In the genomic region with DNA sequence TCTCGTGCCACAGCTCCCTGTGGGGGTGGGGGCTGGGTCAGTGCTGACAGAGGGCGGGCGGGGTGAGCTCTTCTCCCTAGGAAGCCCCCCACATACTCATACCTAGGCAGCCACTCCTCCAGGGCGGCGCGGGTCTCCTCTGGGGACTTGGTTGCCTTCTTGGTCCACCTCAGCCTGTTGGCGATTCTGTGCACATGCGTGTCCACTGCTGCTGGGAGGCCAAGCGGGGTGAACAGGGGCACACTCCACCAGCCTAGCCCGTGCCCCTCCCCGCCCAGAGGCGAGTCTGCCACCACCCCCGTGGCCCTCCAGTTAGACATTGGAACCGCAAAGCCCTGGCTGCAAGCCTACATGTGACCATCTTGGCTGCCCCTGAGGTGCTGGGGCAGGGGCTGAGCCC, we compare ENCODE assay signal across 13 cellular contexts. TPM values are rescaled to one million over a fixed set of nuclear protein-coding genes. Genes with fewer than 3 reads are reported as not detected.
A peak's percentile ranks its signal among the peaks of the same experiment; 100 is the strongest.
DNase-seq lines count a peak whose midpoint lies in the region; ATAC-seq and TF ChIP-seq lines count a peak whose summit lies in the region.
"Had no signal": no experiment of that assay in that cellular context is flagged by ENCODE, and none has a peak within 500 bp of the region (broad histone marks: within the 10 kb centered on the region; RNA-seq: fewer than 3 reads in every experiment).

No MANE protein-coding gene starts in this region.

- H3K4me3 ChIP-seq in gastroesophageal sphincter (no peak overlapping the region), skeletal muscle tissue (ENCODE audit: low read length in 3 of 3) (peak overlapping the region in 1 of 3 donors; percentile 22)

- TF ChIP-seq EP300 in gastroesophageal sphincter (IDR thresholded peaks at IDR 0.05): no peak

- no peak for TF ChIP-seq CTCF in gastroesophageal sphincter (IDR thresholded peaks at IDR 0.05)

- H3K27ac ChIP-seq in gastroesophageal sphincter (peak overlapping the region in 3 of 4 donors; percentile 90 to 92 (median 92)), skeletal muscle tissue (ENCODE audit: low read depth, low read length) (peak overlapping the region; percentile 68)

- ATAC-seq in gastroesophageal sphincter (no peak), HG03342 (IDR thresholded peaks at IDR 0.05; ENCODE audit: unreplicated experiment) (no peak)

- 82% methylated on average over 4 of the region's 14 CpGs; no CpG with 5 or more reads in 1 of the 2 donors for WGBS in gastroesophageal sphincter (ENCODE audit: low coverage in 1 of 2), 2 donors

- H3K4me1 ChIP-seq in gastroesophageal sphincter (peaks cover 0 to 93% (median 71%) of the 10 kb centered on the region in 3 donors), skeletal muscle tissue (ENCODE audit: control insufficient read depth in 3 of 3, insufficient read depth in 3 of 3, low read length in 3 of 3) (peaks cover 45 to 81% (median 74%) of the 10 kb centered on the region in 3 donors)

- no peaks in the 10 kb centered on the region for H3K4me1 Mint-ChIP-seq in activated T-cell treated with anti-CD3 and anti-CD28 coated beads, Interleukin-2, amount 50 U/mL, for 24 hours (ENCODE audit: low read depth)
- H3K4me1 Mint-ChIP-seq: activated naive CD8-positive, alpha-beta T cell treated with anti-CD3 and anti-CD28 coated beads for 36 hours had no signal

- H3K27me3 ChIP-seq in gastroesophageal sphincter (no peaks in the 10 kb centered on the region), skeletal muscle tissue (ENCODE audit: control insufficient read depth in 3 of 3, insufficient read depth in 3 of 3, low read length in 3 of 3) (no peaks in the 10 kb centered on the region)

- TF ChIP-seq POLR2A in gastroesophageal sphincter (IDR thresholded peaks at IDR 0.05): no peak

- peaks cover 0 to 44% of the 10 kb centered on the region in 2 donors for H3K36me3 ChIP-seq in gastroesophageal sphincter
- peaks cover 0 to 13% (median 5%) of the 10 kb centered on the region in 3 donors for H3K36me3 ChIP-seq in skeletal muscle tissue (ENCODE audit: control insufficient read depth in 3 of 3, insufficient read depth in 3 of 3, low read length in 3 of 3)

- H3K9me3 ChIP-seq in gastroesophageal sphincter: no peaks in the 10 kb centered on the region
- H3K9me3 ChIP-seq in skeletal muscle tissue (ENCODE audit: control insufficient read depth in 3 of 3, low read length in 3 of 3): no peaks in the 10 kb centered on the region

- peak overlapping the region in 2 of 3 donors; percentile 32 to 66 for H3K9ac ChIP-seq in skeletal muscle tissue (ENCODE audit: low read depth in 1 of 3, low read length in 3 of 3)

- no peak overlapping the region for H3K27ac Mint-ChIP-seq in activated T-cell treated with anti-CD3 and anti-CD28 coated beads, Interleukin-2, amount 50 U/mL, for 24 hours
- H3K27ac Mint-ChIP-seq: activated naive CD8-positive, alpha-beta T cell treated with anti-CD3 and anti-CD28 coated beads for 36 hours; CD4-positive, alpha-beta memory T cell; naive B cell had no signal

- no peak overlapping the region for H3K4me3 Mint-ChIP-seq in activated T-cell treated with anti-CD3 and anti-CD28 coated beads, Interleukin-2, amount 50 U/mL, for 24 hours
- H3K4me3 Mint-ChIP-seq: activated naive CD8-positive, alpha-beta T cell treated with anti-CD3 and anti-CD28 coated beads for 36 hours; CD4-positive, alpha-beta memory T cell; naive B cell had no signal

- no peaks in the 10 kb centered on the region for H3K27me3 Mint-ChIP-seq in activated T-cell treated with anti-CD3 and anti-CD28 coated beads, Interleukin-2, amount 50 U/mL, for 24 hours
- H3K27me3 Mint-ChIP-seq: activated naive CD8-positive, alpha-beta T cell treated with anti-CD3 and anti-CD28 coated beads for 36 hours; CD4-positive, alpha-beta memory T cell; naive B cell had no signal

- H3K36me3 Mint-ChIP-seq in activated T-cell treated with anti-CD3 and anti-CD28 coated beads, Interleukin-2, amount 50 U/mL, for 24 hours (ENCODE audit: low read depth): peaks cover 7% of the 10 kb centered on the region
- H3K36me3 Mint-ChIP-seq: activated naive CD8-positive, alpha-beta T cell treated with anti-CD3 and anti-CD28 coated beads for 36 hours; CD4-positive, alpha-beta memory T cell; naive B cell had no signal

- peak; percentile 73 for DNase-seq in M059J (ENCODE audit: low read depth)
- no peak for DNase-seq in activated T-cell treated with anti-CD3 and anti-CD28 coated beads, Interleukin-2, amount 50 U/mL, for 24 hours
- no peak for DNase-seq in amniotic stem cell (lab: John Stamatoyannopoulos, UW)
- DNase-seq: activated naive CD8-positive, alpha-beta T cell treated with anti-CD3 and anti-CD28 coated beads for 36 hours; effector memory CD4-positive, alpha-beta T cell; MM.1S; naive B cell; NCI-H524; stimulated activated CD4-positive, alpha-beta T cell treated with anti-CD3 and anti-CD28 coated beads, Interleukin-2, amount 100 ng/mL, for 24 hours had no signal

- no peaks in the 10 kb centered on the region for H3K9me3 Mint-ChIP-seq in activated T-cell treated with anti-CD3 and anti-CD28 coated beads, Interleukin-2, amount 50 U/mL, for 24 hours
- H3K9me3 Mint-ChIP-seq: activated naive CD8-positive, alpha-beta T cell treated with anti-CD3 and anti-CD28 coated beads for 36 hours; CD4-positive, alpha-beta memory T cell; naive B cell had no signal

RNA-seq across cellular contexts. Expression of gene NTHL1, which starts 7.6 kb away (rescaled TPM):
- total RNA-seq in M059J (2014; rRNA removed; shearing (Covaris generic)): 22.7 and 35.6 TPM in 2 replicates
- total RNA-seq in gastroesophageal sphincter (10 to 100 TPM; 18.4 to 25.4 (median 21.6) TPM), skeletal muscle tissue (13.6 TPM)

RNA-seq across cellular contexts. Expression of gene TSC2, which starts 7.8 kb away (rescaled TPM):
- total RNA-seq in M059J (2014; rRNA removed; shearing (Covaris generic)): 29.7 and 31.2 TPM in 2 replicates
- 10 to 100 TPM; 36.3 to 78.8 (median 54.6) TPM for total RNA-seq in gastroesophageal sphincter
- total RNA-seq in skeletal muscle tissue: 49.6 TPM

RNA-seq across cellular contexts. Expression of gene NHERF2, which starts 13.3 kb away (rescaled TPM):
- total RNA-seq in M059J (2014; rRNA removed; shearing (Covaris generic)): 143 and 175 TPM in 2 replicates
- total RNA-seq in gastroesophageal sphincter (100 to 1,000 TPM in 1 of 4 donors, 10 to 100 TPM in 3; 43.8 to 106 (median 63.8) TPM), skeletal muscle tissue (15.1 TPM)

RNA-seq across cellular contexts. Expression of gene NPW, which starts 20.4 kb away (rescaled TPM):
- 0.12 TPM in 1 of 2 replicates, not detected in the other for total RNA-seq in M059J (2014; rRNA removed; shearing (Covaris generic))
- total RNA-seq in gastroesophageal sphincter: not detected
- total RNA-seq in skeletal muscle tissue: not detected
- total RNA-seq: CD4-positive, alpha-beta memory T cell had no signal

RNA-seq across cellular contexts. Expression of gene ZNF598, which starts 30.4 kb away (rescaled TPM):
- 21.3 and 23.9 TPM in 2 replicates for total RNA-seq in M059J (2014; rRNA removed; shearing (Covaris generic))
- total RNA-seq in gastroesophageal sphincter (10 to 100 TPM; 28.5 to 43.0 (median 34.6) TPM), skeletal muscle tissue (4.7 TPM)
